ENCODE assay signal across 3 cellular contexts in the genomic region with DNA sequence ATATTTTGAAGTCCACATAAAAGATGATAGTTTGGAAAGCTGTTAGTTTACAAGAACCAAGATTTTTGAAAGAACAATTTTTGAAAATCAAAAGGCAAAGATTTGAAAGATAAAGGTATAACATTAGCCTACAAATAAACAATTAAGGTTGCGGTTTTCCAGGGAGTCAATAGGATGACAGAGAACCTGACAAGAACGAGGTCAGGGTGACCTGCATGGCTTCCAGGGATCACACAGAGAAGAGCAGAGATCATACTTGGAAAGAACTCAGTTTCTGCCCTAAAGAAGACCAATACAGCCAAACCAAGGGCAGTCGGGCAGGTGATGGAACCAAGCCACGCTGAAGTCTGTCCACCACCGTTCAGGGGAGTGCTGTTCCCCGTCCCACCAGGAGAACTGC. TPM values are rescaled to one million over a fixed set of nuclear protein-coding genes. Genes with fewer than 3 reads are reported as not detected.
"Had no signal": no experiment of that assay in that cellular context is flagged by ENCODE, and none has a peak within 500 bp of the region (broad histone marks: within the 10 kb centered on the region; RNA-seq: fewer than 3 reads in every experiment).

No MANE protein-coding gene starts in this region.

RNA-seq across cellular contexts. Expression of gene TUBA3E, which starts 41.3 kb away (rescaled TPM):
- total RNA-seq: GM23248, HT-29 had no signal
- polyA plus RNA-seq: GM23248, IgD-negative memory B cell had no signal
